Comparison of ENCODE assay signal across 1 cellular context in the genomic region with DNA sequence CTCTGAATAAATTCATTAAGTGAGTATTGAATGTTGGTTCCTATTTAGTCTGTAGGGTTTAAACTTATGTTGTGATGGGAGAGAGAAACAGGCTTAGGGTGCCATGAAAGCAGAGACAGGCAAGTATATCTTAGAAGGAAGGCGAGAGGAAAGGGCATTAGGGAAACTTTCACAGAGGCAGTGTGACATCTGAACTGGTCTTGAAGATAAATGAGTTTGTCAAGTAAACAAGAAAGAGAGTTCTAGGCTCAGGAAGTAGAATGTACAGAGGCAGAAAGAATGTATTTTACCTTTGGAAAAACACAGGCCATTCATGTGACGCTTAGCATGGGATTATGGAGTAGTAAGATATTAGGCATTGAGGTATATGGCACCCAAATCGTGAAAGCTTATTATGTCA.
TF ChIP-seq lines count a peak whose summit lies in the region.

No MANE protein-coding gene starts in this region.

TF ChIP-seq in IMR-90, 13 proteins besides CTCF, POLR2A, EP300 and RAD21:
- no peak for TF ChIP-seq ELK1 (IDR thresholded peaks at IDR 0.05; ENCODE audit: borderline replicate concordance, low read depth, low read length)
- TF ChIP-seq RFX5 (IDR thresholded peaks at IDR 0.05; ENCODE audit: low read depth, low read length), result no peak
- no peak for TF ChIP-seq BHLHE40 (IDR thresholded peaks at IDR 0.05; ENCODE audit: low read depth, low read length)
TF ChIP-seq in IMR-90: peak in this region for 0.
